Comparison of ENCODE assay signal across 27 cellular contexts in genomic region chr1:72062584-72062983, GRCh38.
DNase-seq lines count a peak whose midpoint lies in the region; ATAC-seq, FAIRE-seq and TF ChIP-seq lines count a peak whose summit lies in the region.
"Had no signal": no experiment of that assay in that cellular context is flagged by ENCODE, and none has a peak within 500 bp of the region (broad histone marks: within the 10 kb centered on the region; RNA-seq: fewer than 3 reads in every experiment).

No MANE protein-coding gene starts in this region.

- H3K27ac Mint-ChIP-seq in astrocyte (ENCODE audit: unreplicated experiment): no peak overlapping the region
- H3K27ac Mint-ChIP-seq: activated naive CD4-positive, alpha-beta T cell treated with anti-CD3 and anti-CD28 coated beads, Interleukin-2, amount 10 ng/mL, durations not matched to agents 7 days and 5 days; activated T-cell treated with anti-CD3 and anti-CD28 coated beads, Interleukin-2, amount 50 U/mL, for 24 hours; CD4-positive, alpha-beta T cell; endodermal cell; natural killer cell; stimulated activated naive B cell treated with anti-CD40 and anti-IgM and Interleukin-4, amounts not matched to agents 10 μg/mL and 1 μg/mL and 100 μg/mL, for 72 hours had no signal

- H3K4me1 ChIP-seq in IMR-90 (ENCODE audit: control insufficient read depth, insufficient read depth, low read length): no peaks in the 10 kb centered on the region; the same call in 1 of the 2 replicates
- H3K4me1 ChIP-seq in astrocyte (ENCODE audit: insufficient read depth, low read length): no peaks in the 10 kb centered on the region
- H3K4me1 ChIP-seq: parathyroid adenoma had no signal

- DNase-seq in AG08395 (ENCODE audit: low spot score): peak; percentile 2
- DNase-seq in IMR-90: peak; percentile 17
- DNase-seq in astrocyte (ENCODE audit: low read depth): peak; percentile 14
- DNase-seq in fibroblast of pulmonary artery (ENCODE audit: low read depth): peak; percentile 17
- DNase-seq in globus pallidus (ENCODE audit: low spot score): no peak
- DNase-seq: activated CD4-positive, alpha-beta T cell treated with anti-CD3 and anti-CD28 coated beads for 1 hour; activated naive CD4-positive, alpha-beta T cell treated with anti-CD3 and anti-CD28 coated beads, Interleukin-2, amount 10 ng/mL, durations not matched to agents 7 days and 5 days; activated T-cell treated with anti-CD3 and anti-CD28 coated beads, Interleukin-2, amount 50 U/mL, for 24 hours; CD4-positive, alpha-beta T cell; DMS153; endodermal cell; GF-D8; GOT3; Karpas-422; left cardiac atrium; natural killer cell; NCI-H1092; NCI-H524; SHP77 treated with DMSO at 0.1 percent for 48 hours; stimulated activated naive B cell treated with anti-CD40 and anti-IgM and Interleukin-4, amounts not matched to agents 10 μg/mL and 1 μg/mL and 100 μg/mL, for 72 hours had no signal

- H3K4me2 ChIP-seq in IMR-90 (ENCODE audit: low read depth, low read length) (no peak overlapping the region), astrocyte (ENCODE audit: low read length) (no peak overlapping the region)

- H3K27me3 Mint-ChIP-seq in astrocyte (ENCODE audit: low read depth, unreplicated experiment): no peaks in the 10 kb centered on the region
- H3K27me3 Mint-ChIP-seq: activated naive CD4-positive, alpha-beta T cell treated with anti-CD3 and anti-CD28 coated beads, Interleukin-2, amount 10 ng/mL, durations not matched to agents 7 days and 5 days; activated T-cell treated with anti-CD3 and anti-CD28 coated beads, Interleukin-2, amount 50 U/mL, for 24 hours; CD4-positive, alpha-beta T cell; stimulated activated naive B cell treated with anti-CD40 and anti-IgM and Interleukin-4, amounts not matched to agents 10 μg/mL and 1 μg/mL and 100 μg/mL, for 72 hours had no signal

- H4K8ac ChIP-seq in IMR-90 (ENCODE audit: low read depth in 2 of 2, low read length in 2 of 2): no peak overlapping the region

- CTCF ChIA-PET in IMR-90 (lab: Yijun Ruan, JAX): no interaction called here

- no peaks in the 10 kb centered on the region for H3K9me1 ChIP-seq in IMR-90 (ENCODE audit: insufficient read depth, low read length)

- TF ChIP-seq RAD21 in IMR-90 (IDR thresholded peaks at IDR 0.05; ENCODE audit: low read length): no peak

- no peak overlapping the region for H3K23ac ChIP-seq in IMR-90 (ENCODE audit: low read depth, low read length)

- no peaks in the 10 kb centered on the region for H3K36me3 ChIP-seq in IMR-90 (ENCODE audit: control insufficient read depth, insufficient read depth, low read length)
- H3K36me3 ChIP-seq in astrocyte (ENCODE audit: insufficient read depth, low read length): no peaks in the 10 kb centered on the region
- H3K36me3 ChIP-seq: gastroesophageal sphincter had no signal

- H4K20me1 ChIP-seq in IMR-90 (ENCODE audit: insufficient read depth, low read length) (no peaks in the 10 kb centered on the region), astrocyte (ENCODE audit: insufficient read depth, low read length) (no peaks in the 10 kb centered on the region)

- no peak overlapping the region for H4K91ac ChIP-seq in IMR-90 (ENCODE audit: insufficient read depth, low read depth, low read length)

- no peak overlapping the region for H3K18ac ChIP-seq in IMR-90 (ENCODE audit: low read depth, low read length)

- H3K4me3 ChIP-seq in IMR-90 (ENCODE audit: insufficient read depth, low read depth, low read length) (no peak overlapping the region), astrocyte (ENCODE audit: insufficient read depth, low read depth, low read length) (no peak overlapping the region), fibroblast of pulmonary artery (replicated peaks; ENCODE audit: low read depth, low read length) (no peak overlapping the region)
- H3K4me3 ChIP-seq: coronary artery, gastroesophageal sphincter had no signal

- H2AK9ac ChIP-seq in IMR-90 (replicated peaks; ENCODE audit: low read depth, low read length, poor library complexity): no peak overlapping the region

- H3K4ac ChIP-seq in IMR-90 (ENCODE audit: low read depth, low read length): no peak overlapping the region

- H2BK5ac ChIP-seq in IMR-90 (ENCODE audit: low read depth, low read length, poor library complexity, severe bottlenecking): no peak overlapping the region

- H2AK5ac ChIP-seq in IMR-90 (ENCODE audit: low read depth, low read length): no peak overlapping the region

- no TSS peak for BruUV-seq in IMR-90 (replicated peaks; lab: Mats Ljungman, UMichigan)

- in situ Hi-C loops in IMR-90 (cut with MboI; ENCODE audit: low sequenced_read_pairs): no loop called here

- H2BK15ac ChIP-seq in IMR-90 (ENCODE audit: low read depth, low read length): no peak overlapping the region

- TF ChIP-seq CTCF in IMR-90 (conservative IDR thresholded peaks at IDR 0.05; ENCODE audit: low read depth, low read length) (no peak), astrocyte (IDR thresholded peaks at IDR 0.05; ENCODE audit: insufficient read depth, low read depth, low read length) (no peak), fibroblast of pulmonary artery (IDR thresholded peaks at IDR 0.05; ENCODE audit: low read length, missing control alignments) (no peak)

- H3K36me3 Mint-ChIP-seq in astrocyte (ENCODE audit: low read depth, unreplicated experiment): no peaks in the 10 kb centered on the region
- H3K36me3 Mint-ChIP-seq: activated naive CD4-positive, alpha-beta T cell treated with anti-CD3 and anti-CD28 coated beads, Interleukin-2, amount 10 ng/mL, durations not matched to agents 7 days and 5 days; natural killer cell; stimulated activated naive B cell treated with anti-CD40 and anti-IgM and Interleukin-4, amounts not matched to agents 10 μg/mL and 1 μg/mL and 100 μg/mL, for 72 hours had no signal

- H3K56ac ChIP-seq in IMR-90 (ENCODE audit: extremely low read depth, insufficient read depth, low read length): no peak overlapping the region

- no peak overlapping the region for H2BK120ac ChIP-seq in IMR-90 (ENCODE audit: low read depth, low read length)

- H3K27ac ChIP-seq in IMR-90 (ENCODE audit: insufficient read depth, low read length) (no peak overlapping the region), astrocyte (ENCODE audit: low read depth, low read length) (no peak overlapping the region)
- H3K27ac ChIP-seq: coronary artery, gastroesophageal sphincter, parathyroid adenoma had no signal

- H3K79me2 ChIP-seq in astrocyte (ENCODE audit: insufficient read depth, low read length): no peaks in the 10 kb centered on the region
- H3K79me2 ChIP-seq: parathyroid adenoma had no signal

- H3K4me1 Mint-ChIP-seq in astrocyte (ENCODE audit: low read depth, unreplicated experiment): peaks cover 4% of the 10 kb centered on the region
- H3K4me1 Mint-ChIP-seq: activated naive CD4-positive, alpha-beta T cell treated with anti-CD3 and anti-CD28 coated beads, Interleukin-2, amount 10 ng/mL, durations not matched to agents 7 days and 5 days; endodermal cell; natural killer cell; stimulated activated naive B cell treated with anti-CD40 and anti-IgM and Interleukin-4, amounts not matched to agents 10 μg/mL and 1 μg/mL and 100 μg/mL, for 72 hours had no signal

- POLR2A ChIA-PET in IMR-90 (lab: Charles Lee; ENCODE audit: unreplicated experiment): no interaction called here

- no peak overlapping the region for H4K5ac ChIP-seq in IMR-90 (ENCODE audit: low read depth, low read length)

- FAIRE-seq in astrocyte (lab: Jason Lieb, UNC): no peak
- FAIRE-seq: HTR-8/SVneo had no signal

- dilution Hi-C loops in IMR-90 (cut with HindIII; ENCODE audit: low sequenced_read_pairs, unreplicated experiment): no loop called here

- no peaks in the 10 kb centered on the region for H3K9me3 ChIP-seq in IMR-90 (ENCODE audit: control insufficient read depth, insufficient read depth, low read length)
- no peaks in the 10 kb centered on the region for H3K9me3 ChIP-seq in astrocyte (ENCODE audit: insufficient read depth, low read depth, low read length)
- H3K9me3 ChIP-seq: gastroesophageal sphincter had no signal

- no peak overlapping the region for H3K4me3 Mint-ChIP-seq in astrocyte (ENCODE audit: unreplicated experiment)
- H3K4me3 Mint-ChIP-seq: activated naive CD4-positive, alpha-beta T cell treated with anti-CD3 and anti-CD28 coated beads, Interleukin-2, amount 10 ng/mL, durations not matched to agents 7 days and 5 days; activated T-cell treated with anti-CD3 and anti-CD28 coated beads, Interleukin-2, amount 50 U/mL, for 24 hours; CD4-positive, alpha-beta T cell; endodermal cell; natural killer cell; stimulated activated naive B cell treated with anti-CD40 and anti-IgM and Interleukin-4, amounts not matched to agents 10 μg/mL and 1 μg/mL and 100 μg/mL, for 72 hours had no signal

- H3K9me3 Mint-ChIP-seq in astrocyte (ENCODE audit: unreplicated experiment): no peaks in the 10 kb centered on the region
- H3K9me3 Mint-ChIP-seq: activated naive CD4-positive, alpha-beta T cell treated with anti-CD3 and anti-CD28 coated beads, Interleukin-2, amount 10 ng/mL, durations not matched to agents 7 days and 5 days; activated T-cell treated with anti-CD3 and anti-CD28 coated beads, Interleukin-2, amount 50 U/mL, for 24 hours; CD4-positive, alpha-beta T cell; endodermal cell; natural killer cell; stimulated activated naive B cell treated with anti-CD40 and anti-IgM and Interleukin-4, amounts not matched to agents 10 μg/mL and 1 μg/mL and 100 μg/mL, for 72 hours had no signal

- H2AFZ ChIP-seq in IMR-90 (replicated peaks; ENCODE audit: low read length, poor library complexity) (no peak overlapping the region), astrocyte (ENCODE audit: low read depth, low read length) (no peak overlapping the region)
- H2AFZ ChIP-seq: parathyroid adenoma had no signal

- H3K27me3 ChIP-seq in IMR-90 (ENCODE audit: control insufficient read depth, insufficient read depth, low read length) (no peaks in the 10 kb centered on the region), astrocyte (ENCODE audit: insufficient read depth, low read length) (no peaks in the 10 kb centered on the region)
- H3K27me3 ChIP-seq: gastroesophageal sphincter had no signal

- no peak overlapping the region for H3K14ac ChIP-seq in IMR-90 (replicated peaks; ENCODE audit: low read depth, low read length)

- no peak for TF ChIP-seq POLR2A in IMR-90 (IDR thresholded peaks at IDR 0.05; ENCODE audit: low read depth, low read length)

- H3K9ac ChIP-seq in IMR-90 (ENCODE audit: low read depth, low read length) (no peak overlapping the region), astrocyte (ENCODE audit: low read length) (no peak overlapping the region)
- H3K9ac ChIP-seq: parathyroid adenoma had no signal

- no peaks in the 10 kb centered on the region for H3K79me1 ChIP-seq in IMR-90 (ENCODE audit: low read depth in 1 of 2, low read length in 2 of 2)

- no peak for ATAC-seq in IMR-90 (ENCODE audit: low read depth)
- ATAC-seq in GM21423 (IDR thresholded peaks at IDR 0.05; ENCODE audit: unreplicated experiment): no peak
- ATAC-seq in HG03045 (IDR thresholded peaks at IDR 0.05; ENCODE audit: unreplicated experiment): no peak
- no peak for ATAC-seq in GM19467 (IDR thresholded peaks at IDR 0.05; ENCODE audit: unreplicated experiment)
- ATAC-seq: gastroesophageal sphincter, natural killer cell had no signal

- no peak overlapping the region for H2BK20ac ChIP-seq in IMR-90 (ENCODE audit: low read depth, low read length)

- intact Hi-C loops in IMR-90 (cut with micrococcal nuclease): no loop called here

TF ChIP-seq in IMR-90, 13 proteins besides CTCF, POLR2A, EP300 and RAD21 (continues in another document):
- no peak for TF ChIP-seq MAFK (IDR thresholded peaks at IDR 0.05; ENCODE audit: low read depth, low read length)
- no peak for TF ChIP-seq CEBPB (IDR thresholded peaks at IDR 0.05; ENCODE audit: low read depth, low read length)
- TF ChIP-seq BHLHE40 (IDR thresholded peaks at IDR 0.05; ENCODE audit: low read depth, low read length): no peak
